16 cellular contexts compared by ENCODE assay signal in the genomic region with DNA sequence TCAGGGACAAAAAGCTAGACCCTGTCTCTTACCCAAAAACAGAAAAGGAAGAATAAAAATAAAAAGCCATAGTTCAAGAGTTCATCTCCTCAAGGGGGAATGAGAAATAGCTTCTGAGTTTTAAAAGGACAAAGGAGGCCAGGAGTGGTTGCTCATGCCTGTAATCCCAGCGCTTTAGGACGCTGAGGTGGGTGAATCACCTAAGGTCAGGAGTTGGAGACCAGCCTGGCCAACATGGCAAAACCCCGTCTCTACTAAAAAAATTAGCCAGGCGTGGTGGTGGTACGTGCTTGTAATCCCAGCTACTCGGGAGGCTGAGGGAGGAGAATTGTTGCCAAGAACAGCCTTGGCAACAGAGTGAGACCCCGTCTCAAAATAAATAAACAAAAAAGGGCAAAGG. TPM values are rescaled to one million over a fixed set of nuclear protein-coding genes. Genes with fewer than 3 reads are reported as not detected.
A peak's percentile ranks its signal among the peaks of the same experiment; 100 is the strongest.
DNase-seq lines count a peak whose midpoint lies in the region; ATAC-seq, FAIRE-seq and TF ChIP-seq lines count a peak whose summit lies in the region.
"Had no signal": no experiment of that assay in that cellular context is flagged by ENCODE, and none has a peak within 500 bp of the region (broad histone marks: within the 10 kb centered on the region; RNA-seq: fewer than 3 reads in every experiment).

No MANE protein-coding gene starts in this region.

- no TSS peak for BruUV-seq in HepG2 (replicated peaks; lab: Mats Ljungman, UMichigan)

- 95% methylated on average over 7 of the region's 7 CpGs for WGBS in HepG2 (ENCODE audit: low lambda C conversion rate)

- POLR2A ChIA-PET in HepG2 (lab: Yijun Ruan, JAX) = no interaction called here

- peaks cover 3 to 7% of the 10 kb centered on the region in 2 experiments; a peak in 3 of 5 replicates for H3K36me3 ChIP-seq in HepG2 (replicated peaks in 1 of 2; ENCODE audit: control insufficient read depth in 1 of 2, insufficient read depth in 2 of 2, low read length in 2 of 2)
- H3K36me3 ChIP-seq: BE2C had no signal

- TF ChIP-seq RAD21 in HepG2 (CRISPR knock-in tag; IDR thresholded peaks at IDR 0.05) = no peak

- in situ Hi-C loops in HepG2 (cut with HindIII; ENCODE audit: extremely low pct_ligation_motif_present, low pct_unique_long_range_greater_than_20kb) = no loop called here

- H3K79me2 ChIP-seq in HepG2 (ENCODE audit: insufficient read depth, low read length) = no peaks in the 10 kb centered on the region

- 0 out of 2 replicates have a peak, but pooled peaks cover 7% of the 10 kb centered on the region for H3K4me1 ChIP-seq in HepG2 (ENCODE audit: insufficient read depth, low read length)
- H3K4me1 ChIP-seq: BE2C had no signal

- DNase-seq in HT1080 (ENCODE audit: low read depth) = peak; percentile 14
- DNase-seq in amniotic epithelial cell (ENCODE audit: low read depth) = peak; percentile 50
- DNase-seq in iris pigment epithelial cell (ENCODE audit: low read depth) = peak; percentile 31
- DNase-seq in renal cortical epithelial cell (ENCODE audit: low read depth) = peak; percentile 15
- no peak for DNase-seq in HepG2 (ENCODE audit: low spot score)
- no peak for DNase-seq in NCI-H1417 (lab: John Stamatoyannopoulos, UW)
- DNase-seq: BE2C; CD4-positive, alpha-beta memory T cell; EL; H7 had no signal

- ATAC-seq in HepG2 (no peak), HG03442 (IDR thresholded peaks at IDR 0.05; ENCODE audit: unreplicated experiment) (no peak)
- ATAC-seq: GM23338 had no signal

- H3K27me3 ChIP-seq in HepG2 (ENCODE audit: control insufficient read depth in 1 of 2, insufficient read depth in 2 of 2, low read length in 2 of 2) = no peaks in the 10 kb centered on the region
- H3K27me3 ChIP-seq: BE2C had no signal

- H4K20me1 ChIP-seq in HepG2 (ENCODE audit: insufficient read depth, low read length) = no peaks in the 10 kb centered on the region

- FAIRE-seq in HepG2 (lab: Jason Lieb, UNC) = no peak
- FAIRE-seq: G401.6, GM12891, HTR-8/SVneo had no signal

- no peak overlapping the region for H3K4me3 ChIP-seq in HepG2 (replicated peaks in 1 of 3; ENCODE audit: insufficient read depth in 1 of 3, low read depth in 2 of 3, low read length in 3 of 3)
- H3K4me3 ChIP-seq: GM23338 had no signal

- H2AFZ ChIP-seq in HepG2 (ENCODE audit: low read length) = no peak overlapping the region
- H2AFZ ChIP-seq: GM23338 had no signal

- no peak for TF ChIP-seq EP300 in HepG2 (IDR thresholded peaks at IDR 0.05; ENCODE audit: low read depth in 2 of 2, low read length in 2 of 2)
- TF ChIP-seq EP300 in HepG2 (CRISPR knock-in tag; IDR thresholded peaks at IDR 0.05; ENCODE audit: borderline replicate concordance) = no peak

- intact Hi-C loops in HepG2 (cut with micrococcal nuclease; ENCODE audit: unreplicated experiment) = no loop called here

- no peak overlapping the region for H3K27ac ChIP-seq in HepG2 (ENCODE audit: extremely low read length, insufficient read depth, low read length)
- H3K27ac ChIP-seq: C4-2B had no signal

- no peak for TF ChIP-seq CTCF in HepG2 (CRISPR knock-in tag; IDR thresholded peaks at IDR 0.05)

- CTCF ChIA-PET in HepG2 (lab: Yijun Ruan, JAX; ENCODE audit: low intra/inter-chr PET ratio, low total read pairs) = no interaction called here

- no peak overlapping the region for H3K9ac ChIP-seq in HepG2 (ENCODE audit: insufficient read depth, low read depth, low read length)

- no peak for TF ChIP-seq POLR2A in HepG2 (IDR thresholded peaks at IDR 0.05; ENCODE audit: insufficient read depth in 1 of 2, low read depth in 2 of 2, low read length in 2 of 2)

- no peak overlapping the region for H3K4me2 ChIP-seq in HepG2 (ENCODE audit: low read depth, low read length)
- H3K4me2 ChIP-seq: GM23338 had no signal

- H3K9me3 ChIP-seq in HepG2 (ENCODE audit: low read length) = no peaks in the 10 kb centered on the region
- H3K9me3 ChIP-seq: BE2C had no signal

TF ChIP-seq in HepG2, 621 proteins besides CTCF, POLR2A, EP300 and RAD21:
- TF ChIP-seq HDAC2 (CRISPR knock-in tag; IDR thresholded peaks at IDR 0.05) (no peak), TCF7 (IDR thresholded peaks at IDR 0.05; ENCODE audit: low read depth) (no peak), CHCHD3 (CRISPR knock-in tag; IDR thresholded peaks at IDR 0.05) (no peak), TEAD3 (CRISPR knock-in tag; optimal IDR thresholded peaks at IDR 0.05; ENCODE audit: borderline replicate concordance) (no peak), ZNF749 (CRISPR knock-in tag; IDR thresholded peaks at IDR 0.05; ENCODE audit: borderline replicate concordance) (no peak), MAFF (IDR thresholded peaks at IDR 0.05; ENCODE audit: low read depth, low read length) (no peak)
- TF ChIP-seq, protein P1, sequence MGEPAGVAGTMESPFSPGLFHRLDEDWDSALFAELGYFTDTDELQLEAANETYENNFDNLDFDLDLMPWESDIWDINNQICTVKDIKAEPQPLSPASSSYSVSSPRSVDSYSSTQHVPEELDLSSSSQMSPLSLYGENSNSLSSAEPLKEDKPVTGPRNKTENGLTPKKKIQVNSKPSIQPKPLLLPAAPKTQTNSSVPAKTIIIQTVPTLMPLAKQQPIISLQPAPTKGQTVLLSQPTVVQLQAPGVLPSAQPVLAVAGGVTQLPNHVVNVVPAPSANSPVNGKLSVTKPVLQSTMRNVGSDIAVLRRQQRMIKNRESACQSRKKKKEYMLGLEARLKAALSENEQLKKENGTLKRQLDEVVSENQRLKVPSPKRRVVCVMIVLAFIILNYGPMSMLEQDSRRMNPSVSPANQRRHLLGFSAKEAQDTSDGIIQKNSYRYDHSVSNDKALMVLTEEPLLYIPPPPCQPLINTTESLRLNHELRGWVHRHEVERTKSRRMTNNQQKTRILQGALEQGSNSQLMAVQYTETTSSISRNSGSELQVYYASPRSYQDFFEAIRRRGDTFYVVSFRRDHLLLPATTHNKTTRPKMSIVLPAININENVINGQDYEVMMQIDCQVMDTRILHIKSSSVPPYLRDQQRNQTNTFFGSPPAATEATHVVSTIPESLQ (CRISPR knock-in tag; conservative IDR thresholded peaks at IDR 0.05) = no peak

RNA-seq across cellular contexts. Expression of a gene that starts 38.6 kb away (rescaled TPM):
- 7.4 and 9.2 TPM in 2 replicates for total RNA-seq in HT1080 (2014; rRNA removed; shearing (Covaris generic))
- 5.2 and 9.3 TPM in 2 replicates for polyA plus RNA-seq in HT1080 (2015; cell fraction: cytosol; rRNA removed)
- polyA plus RNA-seq in HT1080 (2015; cell fraction: nucleus; rRNA removed) = 2.7 and 4.6 TPM in 2 replicates
- total RNA-seq in renal cortical epithelial cell = 3.3 and 10.8 TPM in 2 replicates
- total RNA-seq in HepG2 (2016; rRNA removed; fragmentation: Illumina TruSeq; extraction: Trizol) = 0.98 and 1.6 TPM in 2 replicates
- total RNA-seq in HepG2 (2016; cell fraction: cytosol; rRNA removed; fragmentation: Illumina TruSeq; extraction: Trizol; ENCODE audit: low read depth) = 0.62 and 0.71 TPM in 2 replicates
- 1.00 and 1.9 TPM in 2 replicates for total RNA-seq in HepG2 (2016; cell fraction: insoluble cytoplasmic fraction; rRNA removed; fragmentation: Illumina TruSeq; extraction: Trizol)
- total RNA-seq in HepG2 (2016; cell fraction: membrane; rRNA removed; fragmentation: Illumina TruSeq; extraction: Trizol) = 1.8 and 1.9 TPM in 2 replicates
- 0.99 and 1.3 TPM in 2 replicates for total RNA-seq in HepG2 (2016; cell fraction: nucleus; rRNA removed; fragmentation: Illumina TruSeq; extraction: Trizol)
- 0.27 and 0.29 TPM in 2 replicates for polyA plus RNA-seq in HepG2 (2011; rRNA removed)
- 0.12 and 0.42 TPM in 2 replicates for polyA plus RNA-seq in HepG2 (2011; cell fraction: cytosol; rRNA removed)
- 0.43 and 0.48 TPM in 2 replicates for polyA plus RNA-seq in HepG2 (2011; cell fraction: nucleus; rRNA removed)
- polyA plus RNA-seq in HepG2 (2012) = 0.38 and 0.53 TPM in 2 replicates
- 0.38 and 0.65 TPM in 2 replicates for polyA plus RNA-seq in HepG2 (2016; cell fraction: cytosol; fragmentation: Illumina TruSeq; extraction: Trizol; ENCODE audit: low read depth)
- 0.47 and 0.85 TPM in 2 replicates for polyA plus RNA-seq in HepG2 (2016; cell fraction: insoluble cytoplasmic fraction; fragmentation: Illumina TruSeq; extraction: Trizol; ENCODE audit: low read depth)
- 0.76 and 1.2 TPM in 2 replicates for polyA plus RNA-seq in HepG2 (2016; cell fraction: membrane; fragmentation: Illumina TruSeq; extraction: Trizol; ENCODE audit: low read depth)
- polyA plus RNA-seq in HepG2 (2016; cell fraction: nucleus; fragmentation: Illumina TruSeq; extraction: Trizol; ENCODE audit: insufficient read depth, low read depth) = 0.41 and 2.0 TPM in 2 replicates
- polyA minus RNA-seq in HepG2 (2011; rRNA and poly(A)+ RNA removed; ENCODE audit: low replicate concordance) = 4.2 and 10.4 TPM in 2 replicates
- polyA minus RNA-seq in HepG2 (2011; cell fraction: cytosol; rRNA and poly(A)+ RNA removed) = 2.1 TPM in 1 of 2 replicates, not detected in the other
- 0.39 and 1.1 TPM in 2 replicates for polyA minus RNA-seq in HepG2 (2011; cell fraction: nucleus; rRNA and poly(A)+ RNA removed)

Comparison
In these comparisons a context has a peak if more than half of its experiments do, and no peak if none do; other contexts are left out.
1. DNase-seq: peak in HT1080 (single experiment), amniotic epithelial cell (single experiment), iris pigment epithelial cell (single experiment) and renal cortical epithelial cell (single experiment); none in HepG2 (single experiment) and NCI-H1417 (0 of 3).